In genomic region chr9:134566936-134567335, GRCh38 we compare ENCODE assay signal across 12 cellular contexts.
"Had no signal": no experiment of that assay in that cellular context is flagged by ENCODE, and none has a peak within 500 bp of the region (broad histone marks: within the 10 kb centered on the region; RNA-seq: fewer than 3 reads in every experiment).

No MANE protein-coding gene starts in this region.

- DNase-seq: activated CD4-positive, alpha-beta T cell treated with anti-CD3 and anti-CD28 coated beads, Interleukin-2, amount 50 U/mL, for 4 hours; activated naive CD4-positive, alpha-beta T cell treated with anti-CD3 and anti-CD28 coated beads, Interleukin-2, amount 50 U/mL, for 16 hours; central memory CD4-positive, alpha-beta T cell; effector memory CD4-positive, alpha-beta T cell; hypothalamus; occipital lobe; SIG-M5; transverse colon had no signal

- H3K4me3 ChIP-seq: adrenal gland, lung, skin epidermis, transverse colon had no signal

- H3K4me1 ChIP-seq: adrenal gland, transverse colon had no signal

- H3K27me3 ChIP-seq: adrenal gland, transverse colon had no signal

- H3K27ac ChIP-seq: adrenal gland, epithelial cell of prostate, skin epidermis, transverse colon had no signal

- H3K36me3 ChIP-seq: adrenal gland, transverse colon had no signal

- H3K9me3 ChIP-seq: adrenal gland, transverse colon had no signal
